ENCODE assay signal across 10 cellular contexts in the genomic region with DNA sequence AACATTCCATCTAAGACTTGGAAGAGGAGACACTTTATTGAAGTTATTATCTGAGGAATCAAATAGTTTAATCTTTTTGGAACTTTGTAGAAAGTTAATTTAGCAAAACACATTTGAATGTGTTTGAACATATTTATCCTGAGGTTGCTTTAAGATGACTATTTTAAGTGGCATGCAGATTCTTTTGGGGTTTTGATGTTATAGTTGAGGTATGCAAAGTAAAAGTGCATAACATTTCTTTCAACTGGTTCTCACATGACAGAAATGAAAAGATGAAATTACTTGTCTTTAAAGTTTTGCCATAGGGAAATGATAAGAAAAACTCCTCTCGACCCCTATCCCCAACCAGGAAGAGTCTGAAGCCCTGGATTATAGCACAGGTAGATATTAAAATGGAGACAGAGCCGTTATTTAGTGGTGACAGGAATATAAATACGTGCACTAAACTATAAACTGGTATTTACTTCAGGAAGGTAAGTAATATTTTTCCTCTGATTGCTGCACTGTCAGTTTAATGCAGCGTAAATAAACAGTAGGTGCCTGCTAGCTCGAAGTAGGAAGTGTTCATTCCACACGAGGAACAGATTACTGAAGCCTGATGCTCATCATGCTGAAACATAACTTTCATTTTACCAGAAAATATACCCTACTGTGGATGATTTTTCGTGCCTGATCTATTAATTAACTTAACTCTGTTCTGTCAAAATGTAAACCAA. TPM values are rescaled to one million over a fixed set of nuclear protein-coding genes. Genes with fewer than 3 reads are reported as not detected.
DNase-seq lines count a peak whose midpoint lies in the region; ATAC-seq and TF ChIP-seq lines count a peak whose summit lies in the region.
"Had no signal": no experiment of that assay in that cellular context is flagged by ENCODE, and none has a peak within 500 bp of the region (broad histone marks: within the 10 kb centered on the region; RNA-seq: fewer than 3 reads in every experiment).

No MANE protein-coding gene starts in this region.

- H3K4me2 ChIP-seq in BLaER1 treated with 17β-estradiol and CSF1 and Interleukin-3, amounts not matched to agents 10 nM and 100 nM, result peak overlapping the region; percentile 60 to 92 (median 80)
- H3K4me2 ChIP-seq in fibroblast of lung (ENCODE audit: extremely low read depth, insufficient read depth, low read length), result peak overlapping the region; percentile 45

- peaks cover 0 to 10% (median 0%) of the 10 kb centered on the region in 11 experiments; a peak in 1 of 22 replicates for H3K36me3 ChIP-seq in BLaER1 treated with 17β-estradiol and CSF1 and Interleukin-3, amounts not matched to agents 10 nM and 100 nM
- no peaks in the 10 kb centered on the region for H3K36me3 ChIP-seq in fibroblast of lung (ENCODE audit: control insufficient read depth, insufficient read depth, low read length)

- in situ Hi-C loops in GM13977 (cut with MboI; ENCODE audit: low pct_unique_long_range_greater_than_20kb, low sequenced_read_pairs, unreplicated experiment), result no loop called here

- peaks cover 0 to 87% (median 60%) of the 10 kb centered on the region in 11 experiments; a peak in 15 of 22 replicates for H4K20me1 ChIP-seq in BLaER1 treated with 17β-estradiol and CSF1 and Interleukin-3, amounts not matched to agents 10 nM and 100 nM
- no peaks in the 10 kb centered on the region for H4K20me1 ChIP-seq in fibroblast of lung (ENCODE audit: control insufficient read depth, extremely low read depth, insufficient read depth, low read length)

- H3K9ac ChIP-seq in BLaER1 treated with 17β-estradiol and CSF1 and Interleukin-3, amounts not matched to agents 10 nM and 100 nM, result peak overlapping the region in 10 of 11 experiments; percentile 22 to 57 (median 38); a peak in 16 of 22 replicates
- no peak overlapping the region for H3K9ac ChIP-seq in fibroblast of lung (ENCODE audit: insufficient read depth, low read length)

- no peaks in the 10 kb centered on the region for H3K9me3 ChIP-seq in BLaER1 treated with 17β-estradiol and CSF1 and Interleukin-3, amounts not matched to agents 10 nM and 100 nM (replicated peaks in 1 of 11)
- H3K9me3 ChIP-seq in fibroblast of lung (ENCODE audit: control insufficient read depth, insufficient read depth, low read depth, low read length), result no peaks in the 10 kb centered on the region
- H3K9me3 ChIP-seq: body of pancreas had no signal

- no peak for ATAC-seq in SK-N-SH treated with all-trans-retinoic acid at 6 μM for 48 hours
- ATAC-seq in HG03354 (IDR thresholded peaks at IDR 0.05; ENCODE audit: poor library complexity, severe bottlenecking, unreplicated experiment), result no peak
- ATAC-seq in GM21390 (IDR thresholded peaks at IDR 0.05; ENCODE audit: unreplicated experiment), result no peak
- ATAC-seq: body of pancreas had no signal

- H3K27ac ChIP-seq in BLaER1 treated with 17β-estradiol and CSF1 and Interleukin-3, amounts not matched to agents 10 nM and 100 nM, result peak overlapping the region in 1 of 11 experiments; percentile 39; a peak in 1 of 22 replicates
- no peak overlapping the region for H3K27ac ChIP-seq in fibroblast of lung (ENCODE audit: insufficient read depth, low read length)
- H3K27ac ChIP-seq: body of pancreas had no signal

- peak overlapping the region; percentile 1 to 46 (median 38); a peak in 11 of 20 replicates for H3K4me3 ChIP-seq in BLaER1 treated with 17β-estradiol and CSF1 and Interleukin-3, amounts not matched to agents 10 nM and 100 nM
- no peak overlapping the region for H3K4me3 ChIP-seq in fibroblast of lung (replicated peaks in 1 of 4; ENCODE audit: control extremely low read depth in 1 of 4, insufficient read depth in 1 of 4, low read depth in 3 of 4, low read length in 4 of 4)
- H3K4me3 ChIP-seq: body of pancreas had no signal

- H2AFZ ChIP-seq in fibroblast of lung (ENCODE audit: low read length), result no peak overlapping the region

- peaks cover 28 to 52% (median 39%) of the 10 kb centered on the region in 10 experiments for H3K4me1 ChIP-seq in BLaER1 treated with 17β-estradiol and CSF1 and Interleukin-3, amounts not matched to agents 10 nM and 100 nM
- H3K4me1 ChIP-seq in fibroblast of lung (ENCODE audit: control insufficient read depth, extremely low read depth, insufficient read depth, low read length), result no peaks in the 10 kb centered on the region

- TF ChIP-seq CTCF in fibroblast of lung (conservative IDR thresholded peaks at IDR 0.05 in 1 of 2, IDR thresholded peaks at IDR 0.05 in 1 of 2; ENCODE audit: low read depth in 1 of 2, low read length in 2 of 2) (no peak), GM13977 (IDR thresholded peaks at IDR 0.05; ENCODE audit: extremely low read depth, insufficient read depth, missing control alignments) (no peak)

- H3K79me2 ChIP-seq in fibroblast of lung (ENCODE audit: control insufficient read depth, insufficient read depth, low read length), result no peaks in the 10 kb centered on the region

- peaks cover 9 to 19% (median 18%) of the 10 kb centered on the region in 11 experiments; a peak in 18 of 22 replicates for H3K27me3 ChIP-seq in BLaER1 treated with 17β-estradiol and CSF1 and Interleukin-3, amounts not matched to agents 10 nM and 100 nM
- H3K27me3 ChIP-seq in fibroblast of lung (ENCODE audit: control insufficient read depth, insufficient read depth, low read length), result peaks cover 6% of the 10 kb centered on the region
- H3K27me3 ChIP-seq: body of pancreas had no signal

- DNase-seq in ELR (ENCODE audit: low read depth), result peak; percentile 34
- peak in 1 of 2 donors; percentile 62 for DNase-seq in fibroblast of lung (ENCODE audit: low read depth in 2 of 2)
- no peak for DNase-seq in GM13977 (ENCODE audit: low spot score)
- DNase-seq in NCI-H1048 (lab: John Stamatoyannopoulos, UW), result no peak
- DNase-seq: body of pancreas, SHP77 treated with DMSO at 0.1 percent for 48 hours had no signal

TF ChIP-seq in SK-N-SH treated with all-trans-retinoic acid at 6 μM for 48 hours, 23 proteins besides CTCF, POLR2A, EP300 and RAD21:
- TF ChIP-seq TOX (CRISPR knock-in tag; IDR thresholded peaks at IDR 0.05; ENCODE audit: borderline replicate concordance) (no peak), ISL1 (CRISPR knock-in tag; IDR thresholded peaks at IDR 0.05) (0 out of 2 replicates have a peak, but pooled peaks have one; percentile 6)

RNA-seq across cellular contexts. Expression of a gene that starts 15.1 kb away (rescaled TPM):
- 16.2 and 18.7 TPM in 2 replicates for total RNA-seq in fibroblast of lung
- polyA plus RNA-seq in fibroblast of lung, result 6.1 and 17.2 TPM in 2 replicates
- polyA plus RNA-seq in fibroblast of lung (2012), result 2.2 and 6.5 TPM in 2 replicates
- polyA minus RNA-seq in fibroblast of lung (ENCODE audit: low replicate concordance), result 11.3 and 23.7 TPM in 2 replicates

Comparison
In these comparisons a context has a peak if more than half of its experiments do, and no peak if none do; other contexts are left out.
1. H3K4me3 ChIP-seq: peak in BLaER1 treated with 17β-estradiol and CSF1 and Interleukin-3, amounts not matched to agents 10 nM and 100 nM (10 of 10); none in fibroblast of lung (0 of 4).